ENCODE assay signal across 9 cellular contexts in the genomic region with DNA sequence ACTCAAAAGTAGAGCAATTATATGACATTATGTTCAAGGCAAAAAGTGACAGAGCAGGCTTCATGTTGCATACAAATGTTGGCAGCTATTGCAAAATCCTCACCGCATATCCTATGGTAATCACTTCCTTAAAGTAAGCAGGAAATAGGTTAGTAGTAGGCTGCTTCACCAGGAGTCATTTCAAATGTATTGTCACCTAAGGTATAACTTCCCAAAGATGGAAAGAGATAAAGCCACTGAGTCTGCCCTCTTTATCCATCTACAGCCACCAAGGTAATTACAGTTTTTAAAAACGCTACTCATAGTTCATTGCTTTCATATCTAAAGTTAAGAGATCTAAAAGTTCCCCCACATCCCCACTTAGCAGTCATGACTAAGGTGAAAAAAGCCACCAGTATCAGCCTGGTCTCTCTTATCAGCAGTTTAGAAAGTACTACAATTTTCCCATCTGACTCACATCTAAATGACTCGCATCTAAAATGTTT. TPM values are rescaled to one million over a fixed set of nuclear protein-coding genes. Genes with fewer than 3 reads are reported as not detected.
A peak's percentile ranks its signal among the peaks of the same experiment; 100 is the strongest.
DNase-seq lines count a peak whose midpoint lies in the region; ATAC-seq and TF ChIP-seq lines count a peak whose summit lies in the region.
"Had no signal": no experiment of that assay in that cellular context is flagged by ENCODE, and none has a peak within 500 bp of the region (broad histone marks: within the 10 kb centered on the region; RNA-seq: fewer than 3 reads in every experiment).

No MANE protein-coding gene starts in this region.

- H3K27me3 ChIP-seq in adipocyte (replicated peaks; ENCODE audit: control insufficient read depth, insufficient read depth, low read length) = no peaks in the 10 kb centered on the region
- no peaks in the 10 kb centered on the region for H3K27me3 ChIP-seq in neural progenitor cell
- H3K27me3 ChIP-seq in WERI-Rb-1 (ENCODE audit: insufficient read depth, low read depth, severe bottlenecking) = no peaks in the 10 kb centered on the region

- H3K36me3 ChIP-seq in adipocyte (ENCODE audit: control insufficient read depth, insufficient read depth, low read length, severe bottlenecking) = no peaks in the 10 kb centered on the region
- no peaks in the 10 kb centered on the region for H3K36me3 ChIP-seq in neural progenitor cell
- no peaks in the 10 kb centered on the region for H3K36me3 ChIP-seq in WERI-Rb-1

- peak overlapping the region; percentile 65 for H3K9ac ChIP-seq in adipocyte (ENCODE audit: low read length)
- no peak overlapping the region for H3K9ac ChIP-seq in neural progenitor cell

- no peaks in the 10 kb centered on the region for H4K20me1 ChIP-seq in neural progenitor cell (ENCODE audit: low read depth)

- H3K79me2 ChIP-seq in neural progenitor cell (ENCODE audit: low read depth) = no peaks in the 10 kb centered on the region

- ATAC-seq in GM21528 (IDR thresholded peaks at IDR 0.05; ENCODE audit: low FRiP score, unreplicated experiment) = peak; percentile 63
- peak; percentile 58 for ATAC-seq in stimulated activated effector memory CD8-positive, alpha-beta T cell treated with anti-CD3 and anti-CD28 coated beads, Interleukin-12 subunit alpha, Interleukin-12 subunit beta, amount 100 ng/mL, for 72 hours

- H2AFZ ChIP-seq in neural progenitor cell (replicated peaks) = no peak overlapping the region

- no peak overlapping the region for H3K27ac ChIP-seq in neural progenitor cell
- H3K27ac ChIP-seq in WERI-Rb-1 = no peak overlapping the region

- H3K4me1 ChIP-seq in adipocyte (ENCODE audit: control insufficient read depth, insufficient read depth, low read length) (peaks cover 56% of the 10 kb centered on the region), neural progenitor cell (peaks cover 10% of the 10 kb centered on the region)

- H3K27ac Mint-ChIP-seq in stimulated activated effector memory CD8-positive, alpha-beta T cell treated with anti-CD3 and anti-CD28 coated beads, Interleukin-12 subunit alpha, Interleukin-12 subunit beta, amount 100 ng/mL, for 72 hours = no peak overlapping the region
- H3K27ac Mint-ChIP-seq in neural progenitor cell = no peak overlapping the region
- H3K27ac Mint-ChIP-seq: IgD-negative memory B cell had no signal

- no peaks in the 10 kb centered on the region for H3K27me3 Mint-ChIP-seq in neural progenitor cell (ENCODE audit: insufficient read depth, low read depth)

- no peaks in the 10 kb centered on the region for H3K9me3 Mint-ChIP-seq in stimulated activated effector memory CD8-positive, alpha-beta T cell treated with anti-CD3 and anti-CD28 coated beads, Interleukin-12 subunit alpha, Interleukin-12 subunit beta, amount 100 ng/mL, for 72 hours
- H3K9me3 Mint-ChIP-seq in neural progenitor cell = peaks cover 7% of the 10 kb centered on the region

- H3F3A ChIP-seq in neural progenitor cell (ENCODE audit: low read depth) = peaks cover 10% of the 10 kb centered on the region

- H3K9me3 ChIP-seq in adipocyte (ENCODE audit: control insufficient read depth, low read length) (no peaks in the 10 kb centered on the region), neural progenitor cell (ENCODE audit: low read depth) (no peaks in the 10 kb centered on the region), WERI-Rb-1 (ENCODE audit: severe bottlenecking) (no peaks in the 10 kb centered on the region)

- TF ChIP-seq CTCF in neural progenitor cell (IDR thresholded peaks at IDR 0.05) (no peak), WERI-Rb-1 (IDR thresholded peaks at IDR 0.05; ENCODE audit: low read depth, low read length) (no peak)

- no peak overlapping the region for H3K4me3 Mint-ChIP-seq in stimulated activated effector memory CD8-positive, alpha-beta T cell treated with anti-CD3 and anti-CD28 coated beads, Interleukin-12 subunit alpha, Interleukin-12 subunit beta, amount 100 ng/mL, for 72 hours
- no peak overlapping the region for H3K4me3 Mint-ChIP-seq in neural progenitor cell
- H3K4me3 Mint-ChIP-seq: IgD-negative memory B cell had no signal

- DNase-seq in DMS53 treated with DMSO at 0.1 percent for 48 hours (lab: John Stamatoyannopoulos, UW; ENCODE audit: unreplicated experiment) (peak; percentile 72), HT1080 (ENCODE audit: low read depth) (peak; percentile 73), adipocyte (ENCODE audit: low read depth) (peak; percentile 62), neural progenitor cell (ENCODE audit: low spot score) (no peak), WERI-Rb-1 (no peak), putamen (ENCODE audit: low spot score) (no peak)
- no peak for DNase-seq in stimulated activated effector memory CD8-positive, alpha-beta T cell treated with anti-CD3 and anti-CD28 coated beads, Interleukin-12 subunit alpha, Interleukin-12 subunit beta, amount 100 ng/mL, for 72 hours (ENCODE audit: low spot score in 2 of 2)

- no peak overlapping the region for H3K4me2 ChIP-seq in neural progenitor cell

- H3K4me1 Mint-ChIP-seq in stimulated activated effector memory CD8-positive, alpha-beta T cell treated with anti-CD3 and anti-CD28 coated beads, Interleukin-12 subunit alpha, Interleukin-12 subunit beta, amount 100 ng/mL, for 72 hours = no peaks in the 10 kb centered on the region
- H3K4me1 Mint-ChIP-seq in neural progenitor cell = peaks cover 4% of the 10 kb centered on the region

- H3K36me3 Mint-ChIP-seq in stimulated activated effector memory CD8-positive, alpha-beta T cell treated with anti-CD3 and anti-CD28 coated beads, Interleukin-12 subunit alpha, Interleukin-12 subunit beta, amount 100 ng/mL, for 72 hours = no peaks in the 10 kb centered on the region
- H3K36me3 Mint-ChIP-seq in neural progenitor cell = peaks cover 45% of the 10 kb centered on the region
- H3K36me3 Mint-ChIP-seq: IgD-negative memory B cell had no signal

- peak overlapping the region; percentile 25 for H3K4me3 ChIP-seq in adipocyte (ENCODE audit: low read length)
- no peak overlapping the region for H3K4me3 ChIP-seq in neural progenitor cell
- no peak overlapping the region for H3K4me3 ChIP-seq in WERI-Rb-1 (ENCODE audit: low read depth, low read length)

RNA-seq across cellular contexts. Expression of a gene that starts 31.6 kb away (rescaled TPM):
- total RNA-seq in HT1080 (2014; rRNA removed; shearing (Covaris generic)) = not detected in 2 replicates
- polyA plus RNA-seq in HT1080 (2015; cell fraction: cytosol; rRNA removed) = not detected in 2 replicates
- polyA plus RNA-seq in HT1080 (2015; cell fraction: nucleus; rRNA removed) = not detected in 2 replicates
- total RNA-seq in neural progenitor cell (ENCODE audit: low replicate concordance) = not detected in 2 replicates
- polyA plus RNA-seq: IgD-negative memory B cell had no signal

Comparison
In these comparisons a context has a peak if more than half of its experiments do, and no peak if none do; other contexts are left out.
1. DNase-seq: peak in DMS53 treated with DMSO at 0.1 percent for 48 hours (single experiment), HT1080 (single experiment) and adipocyte (single experiment); none in stimulated activated effector memory CD8-positive, alpha-beta T cell treated with anti-CD3 and anti-CD28 coated beads, Interleukin-12 subunit alpha, Interleukin-12 subunit beta, amount 100 ng/mL, for 72 hours (0 of 2), neural progenitor cell (single experiment), WERI-Rb-1 (single experiment) and putamen (single experiment).